ENCODE assay signal across 1 cellular context in genomic region chrX:36075009-36075408, GRCh38.
A peak's percentile ranks its signal among the peaks of the same experiment; 100 is the strongest.
TF ChIP-seq lines count a peak whose summit lies in the region.

No MANE protein-coding gene starts in this region.

TF ChIP-seq in HEK293, 187 proteins besides CTCF, POLR2A, EP300 and RAD21 (continued from another document):
- peak; percentile 66; the same call in 1 of the 2 replicates for TF ChIP-seq ZNF518A (tag by site-specific recombination; conservative IDR thresholded peaks at IDR 0.05; ENCODE audit: low read depth)
- peak; percentile 71; the same call in 1 of the 2 replicates for TF ChIP-seq ZNF394 (tag by site-specific recombination; IDR thresholded peaks at IDR 0.05; ENCODE audit: borderline replicate concordance)
- peak; percentile 61 for TF ChIP-seq ZNF555 (tag by site-specific recombination; conservative IDR thresholded peaks at IDR 0.05)
- peak; percentile 29; the same call in 1 of the 2 replicates for TF ChIP-seq ZNF623 (tag by site-specific recombination; IDR thresholded peaks at IDR 0.05)
